ENCODE assay signal across 1 cellular context in the genomic region with DNA sequence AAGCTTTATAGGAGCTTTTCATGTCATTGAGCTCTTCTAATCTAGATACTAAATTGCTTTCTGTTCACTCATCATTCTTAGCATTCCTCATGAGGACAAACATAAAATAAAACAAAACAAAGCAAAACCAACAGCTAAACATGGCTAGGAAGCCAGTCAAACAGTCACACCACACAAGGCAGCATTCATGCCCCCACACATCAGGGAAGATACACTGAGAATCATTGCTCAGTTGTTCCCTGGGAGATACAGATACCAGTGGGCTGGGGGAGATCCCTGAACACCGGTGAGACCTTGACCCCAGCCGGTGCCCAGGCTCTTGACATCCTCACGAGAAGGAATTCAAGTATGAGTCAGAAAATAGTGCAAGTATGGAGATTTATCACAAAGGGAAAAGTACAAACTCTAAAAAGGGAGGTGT.
A peak's percentile ranks its signal among the peaks of the same experiment; 100 is the strongest.
TF ChIP-seq lines count a peak whose summit lies in the region.

No MANE protein-coding gene starts in this region.

TF ChIP-seq in HepG2, 621 proteins besides CTCF, POLR2A, EP300 and RAD21 (continued from another document and continues in another):
- TF ChIP-seq, protein P1, sequence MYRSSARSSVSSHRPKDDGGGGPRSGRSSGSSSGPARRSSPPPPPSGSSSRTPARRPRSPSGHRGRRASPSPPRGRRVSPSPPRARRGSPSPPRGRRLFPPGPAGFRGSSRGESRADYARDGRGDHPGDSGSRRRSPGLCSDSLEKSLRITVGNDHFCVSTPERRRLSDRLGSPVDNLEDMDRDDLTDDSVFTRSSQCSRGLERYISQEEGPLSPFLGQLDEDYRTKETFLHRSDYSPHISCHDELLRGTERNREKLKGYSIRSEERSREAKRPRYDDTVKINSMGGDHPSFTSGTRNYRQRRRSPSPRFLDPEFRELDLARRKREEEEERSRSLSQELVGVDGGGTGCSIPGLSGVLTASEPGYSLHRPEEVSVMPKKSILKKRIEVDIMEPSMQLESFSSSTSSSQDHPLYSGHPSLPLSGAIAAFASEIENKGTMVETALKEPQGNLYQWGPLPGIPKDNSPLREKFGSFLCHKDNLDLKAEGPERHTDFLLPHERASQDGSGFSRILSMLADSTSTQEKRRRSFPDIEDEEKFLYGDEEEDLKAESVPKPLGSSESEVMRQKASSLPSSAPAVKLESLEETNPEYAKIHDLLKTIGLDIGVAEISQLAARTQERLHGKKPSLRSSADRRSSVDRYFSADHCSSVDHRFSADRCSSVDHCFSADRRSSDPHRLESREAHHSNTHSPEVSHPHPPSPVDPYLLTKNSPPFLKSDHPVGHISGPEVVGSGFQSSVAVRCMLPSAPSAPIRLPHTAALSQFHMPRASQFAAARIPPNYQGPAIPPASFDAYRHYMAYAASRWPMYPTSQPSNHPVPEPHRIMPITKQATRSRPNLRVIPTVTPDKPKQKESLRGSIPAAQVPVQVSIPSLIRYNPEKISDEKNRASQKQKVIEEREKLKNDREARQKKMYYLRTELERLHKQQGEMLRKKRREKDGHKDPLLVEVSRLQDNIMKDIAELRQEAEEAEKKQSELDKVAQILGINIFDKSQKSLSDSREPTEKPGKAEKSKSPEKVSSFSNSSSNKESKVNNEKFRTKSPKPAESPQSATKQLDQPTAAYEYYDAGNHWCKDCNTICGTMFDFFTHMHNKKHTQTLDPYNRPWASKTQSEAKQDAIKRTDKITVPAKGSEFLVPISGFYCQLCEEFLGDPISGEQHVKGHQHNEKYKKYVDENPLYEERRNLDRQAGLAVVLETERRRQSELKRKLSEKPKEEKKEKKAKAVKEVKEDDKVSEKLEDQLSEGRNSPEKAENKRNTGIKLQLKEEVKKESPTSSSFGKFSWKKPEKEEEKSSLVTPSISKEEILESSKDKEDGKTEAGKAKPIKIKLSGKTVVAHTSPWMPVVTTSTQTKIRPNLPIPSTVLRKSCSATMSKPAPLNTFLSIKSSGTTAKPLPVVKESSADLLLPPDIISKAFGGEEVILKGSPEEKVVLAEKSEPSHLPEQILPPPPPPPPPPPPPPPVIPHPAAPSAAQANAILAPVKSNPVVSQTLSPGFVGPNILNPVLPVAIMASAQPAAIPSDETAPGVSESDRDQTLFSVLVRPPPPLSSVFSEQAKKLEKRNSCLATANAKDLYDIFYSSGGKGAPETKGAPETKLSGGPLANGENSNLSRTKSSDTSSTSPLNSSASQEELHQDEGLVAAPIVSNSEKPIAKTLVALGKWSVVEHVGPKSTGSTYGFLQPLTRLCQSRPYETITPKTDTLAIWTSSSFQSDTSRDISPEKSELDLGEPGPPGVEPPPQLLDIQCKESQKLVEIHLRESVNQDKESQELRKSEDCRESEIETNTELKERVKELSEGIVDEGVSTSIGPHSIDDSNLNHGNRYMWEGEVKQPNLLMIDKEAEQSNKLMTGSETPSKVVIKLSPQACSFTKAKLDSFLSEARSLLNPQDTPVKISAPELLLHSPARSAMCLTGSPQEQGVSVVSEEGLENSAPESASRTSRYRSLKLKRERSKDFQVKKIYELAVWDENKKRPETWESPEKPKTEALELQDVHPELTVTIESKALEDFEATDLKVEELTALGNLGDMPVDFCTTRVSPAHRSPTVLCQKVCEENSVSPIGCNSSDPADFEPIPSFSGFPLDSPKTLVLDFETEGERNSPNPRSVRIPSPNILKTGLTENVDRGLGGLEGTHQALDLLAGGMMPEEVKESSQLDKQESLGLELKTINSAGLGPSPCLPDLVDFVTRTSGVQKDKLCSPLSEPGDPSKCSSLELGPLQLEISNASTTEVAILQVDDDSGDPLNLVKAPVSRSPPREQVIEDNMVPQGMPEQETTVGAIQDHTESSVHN (CRISPR knock-in tag; IDR thresholded peaks at IDR 0.05) = no peak
- TF ChIP-seq ZNF441 (CRISPR knock-in tag; IDR thresholded peaks at IDR 0.05; ENCODE audit: borderline replicate concordance) = peak; percentile 39; the same call in 1 of the 2 replicates
- peak; percentile 85 for TF ChIP-seq RARA (CRISPR knock-in tag; IDR thresholded peaks at IDR 0.05)
- TF ChIP-seq ZNF12 (CRISPR knock-in tag; IDR thresholded peaks at IDR 0.05) = no peak; the same call in 1 of the 2 replicates
- no peak for TF ChIP-seq TP53 (CRISPR knock-in tag; conservative IDR thresholded peaks at IDR 0.05)
- TF ChIP-seq SMARCE1 (IDR thresholded peaks at IDR 0.05; ENCODE audit: borderline replicate concordance) = no peak
- TF ChIP-seq, protein P2, sequence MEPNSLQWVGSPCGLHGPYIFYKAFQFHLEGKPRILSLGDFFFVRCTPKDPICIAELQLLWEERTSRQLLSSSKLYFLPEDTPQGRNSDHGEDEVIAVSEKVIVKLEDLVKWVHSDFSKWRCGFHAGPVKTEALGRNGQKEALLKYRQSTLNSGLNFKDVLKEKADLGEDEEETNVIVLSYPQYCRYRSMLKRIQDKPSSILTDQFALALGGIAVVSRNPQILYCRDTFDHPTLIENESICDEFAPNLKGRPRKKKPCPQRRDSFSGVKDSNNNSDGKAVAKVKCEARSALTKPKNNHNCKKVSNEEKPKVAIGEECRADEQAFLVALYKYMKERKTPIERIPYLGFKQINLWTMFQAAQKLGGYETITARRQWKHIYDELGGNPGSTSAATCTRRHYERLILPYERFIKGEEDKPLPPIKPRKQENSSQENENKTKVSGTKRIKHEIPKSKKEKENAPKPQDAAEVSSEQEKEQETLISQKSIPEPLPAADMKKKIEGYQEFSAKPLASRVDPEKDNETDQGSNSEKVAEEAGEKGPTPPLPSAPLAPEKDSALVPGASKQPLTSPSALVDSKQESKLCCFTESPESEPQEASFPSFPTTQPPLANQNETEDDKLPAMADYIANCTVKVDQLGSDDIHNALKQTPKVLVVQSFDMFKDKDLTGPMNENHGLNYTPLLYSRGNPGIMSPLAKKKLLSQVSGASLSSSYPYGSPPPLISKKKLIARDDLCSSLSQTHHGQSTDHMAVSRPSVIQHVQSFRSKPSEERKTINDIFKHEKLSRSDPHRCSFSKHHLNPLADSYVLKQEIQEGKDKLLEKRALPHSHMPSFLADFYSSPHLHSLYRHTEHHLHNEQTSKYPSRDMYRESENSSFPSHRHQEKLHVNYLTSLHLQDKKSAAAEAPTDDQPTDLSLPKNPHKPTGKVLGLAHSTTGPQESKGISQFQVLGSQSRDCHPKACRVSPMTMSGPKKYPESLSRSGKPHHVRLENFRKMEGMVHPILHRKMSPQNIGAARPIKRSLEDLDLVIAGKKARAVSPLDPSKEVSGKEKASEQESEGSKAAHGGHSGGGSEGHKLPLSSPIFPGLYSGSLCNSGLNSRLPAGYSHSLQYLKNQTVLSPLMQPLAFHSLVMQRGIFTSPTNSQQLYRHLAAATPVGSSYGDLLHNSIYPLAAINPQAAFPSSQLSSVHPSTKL (CRISPR knock-in tag; IDR thresholded peaks at IDR 0.05) = peak; percentile 84
- no peak for TF ChIP-seq ZFP41 (CRISPR knock-in tag; IDR thresholded peaks at IDR 0.05; ENCODE audit: borderline replicate concordance)
- TF ChIP-seq, protein P3, sequence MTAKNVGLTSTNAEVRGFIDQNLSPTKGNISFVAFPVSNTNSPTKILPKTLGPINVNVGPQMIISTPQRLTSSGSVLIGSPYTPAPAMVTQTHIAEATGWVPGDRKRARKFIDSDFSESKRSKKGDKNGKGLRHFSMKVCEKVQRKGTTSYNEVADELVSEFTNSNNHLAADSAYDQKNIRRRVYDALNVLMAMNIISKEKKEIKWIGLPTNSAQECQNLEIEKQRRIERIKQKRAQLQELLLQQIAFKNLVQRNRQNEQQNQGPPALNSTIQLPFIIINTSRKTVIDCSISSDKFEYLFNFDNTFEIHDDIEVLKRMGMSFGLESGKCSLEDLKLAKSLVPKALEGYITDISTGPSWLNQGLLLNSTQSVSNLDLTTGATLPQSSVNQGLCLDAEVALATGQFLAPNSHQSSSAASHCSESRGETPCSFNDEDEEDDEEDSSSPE (CRISPR knock-in tag; IDR thresholded peaks at IDR 0.05) = no peak
- no peak for TF ChIP-seq ZNF703 (CRISPR knock-in tag; IDR thresholded peaks at IDR 0.05; ENCODE audit: borderline replicate concordance)
- TF ChIP-seq, protein P4, sequence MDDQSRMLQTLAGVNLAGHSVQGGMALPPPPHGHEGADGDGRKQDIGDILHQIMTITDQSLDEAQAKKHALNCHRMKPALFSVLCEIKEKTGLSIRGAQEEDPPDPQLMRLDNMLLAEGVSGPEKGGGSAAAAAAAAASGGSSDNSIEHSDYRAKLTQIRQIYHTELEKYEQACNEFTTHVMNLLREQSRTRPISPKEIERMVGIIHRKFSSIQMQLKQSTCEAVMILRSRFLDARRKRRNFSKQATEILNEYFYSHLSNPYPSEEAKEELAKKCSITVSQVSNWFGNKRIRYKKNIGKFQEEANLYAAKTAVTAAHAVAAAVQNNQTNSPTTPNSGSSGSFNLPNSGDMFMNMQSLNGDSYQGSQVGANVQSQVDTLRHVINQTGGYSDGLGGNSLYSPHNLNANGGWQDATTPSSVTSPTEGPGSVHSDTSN (CRISPR knock-in tag; IDR thresholded peaks at IDR 0.05; ENCODE audit: borderline replicate concordance) = no peak
- TF ChIP-seq, protein P5, sequence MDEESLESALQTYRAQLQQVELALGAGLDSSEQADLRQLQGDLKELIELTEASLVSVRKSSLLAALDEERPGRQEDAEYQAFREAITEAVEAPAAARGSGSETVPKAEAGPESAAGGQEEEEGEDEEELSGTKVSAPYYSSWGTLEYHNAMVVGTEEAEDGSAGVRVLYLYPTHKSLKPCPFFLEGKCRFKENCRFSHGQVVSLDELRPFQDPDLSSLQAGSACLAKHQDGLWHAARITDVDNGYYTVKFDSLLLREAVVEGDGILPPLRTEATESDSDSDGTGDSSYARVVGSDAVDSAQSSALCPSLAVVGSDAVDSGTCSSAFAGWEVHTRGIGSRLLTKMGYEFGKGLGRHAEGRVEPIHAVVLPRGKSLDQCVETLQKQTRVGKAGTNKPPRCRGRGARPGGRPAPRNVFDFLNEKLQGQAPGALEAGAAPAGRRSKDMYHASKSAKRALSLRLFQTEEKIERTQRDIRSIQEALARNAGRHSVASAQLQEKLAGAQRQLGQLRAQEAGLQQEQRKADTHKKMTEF (CRISPR knock-in tag; IDR thresholded peaks at IDR 0.05) = 0 out of 2 replicates have a peak, but pooled peaks have one; percentile 27
- TF ChIP-seq NR2F1 (CRISPR knock-in tag; IDR thresholded peaks at IDR 0.05) = peak; percentile 71 to 79; a peak in 3 of 4 replicates
- TF ChIP-seq ZFP36 (IDR thresholded peaks at IDR 0.05; ENCODE audit: borderline replicate concordance, low read depth, low read length, partially characterized antibody) = no peak
- TF ChIP-seq, protein P6, sequence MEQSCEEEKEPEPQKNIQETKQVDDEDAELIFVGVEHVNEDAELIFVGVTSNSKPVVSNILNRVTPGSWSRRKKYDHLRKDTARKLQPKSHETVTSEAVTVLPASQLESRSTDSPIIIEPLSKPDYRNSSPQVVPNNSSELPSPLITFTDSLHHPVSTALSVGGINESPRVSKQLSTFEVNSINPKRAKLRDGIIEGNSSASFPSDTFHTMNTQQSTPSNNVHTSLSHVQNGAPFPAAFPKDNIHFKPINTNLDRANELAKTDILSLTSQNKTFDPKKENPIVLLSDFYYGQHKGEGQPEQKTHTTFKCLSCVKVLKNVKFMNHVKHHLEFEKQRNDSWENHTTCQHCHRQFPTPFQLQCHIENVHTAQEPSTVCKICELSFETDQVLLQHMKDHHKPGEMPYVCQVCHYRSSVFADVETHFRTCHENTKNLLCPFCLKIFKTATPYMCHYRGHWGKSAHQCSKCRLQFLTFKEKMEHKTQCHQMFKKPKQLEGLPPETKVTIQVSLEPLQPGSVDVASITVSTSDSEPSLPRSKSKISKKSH (CRISPR knock-in tag; IDR thresholded peaks at IDR 0.05; ENCODE audit: borderline replicate concordance) = no peak
- TF ChIP-seq, protein P7, sequence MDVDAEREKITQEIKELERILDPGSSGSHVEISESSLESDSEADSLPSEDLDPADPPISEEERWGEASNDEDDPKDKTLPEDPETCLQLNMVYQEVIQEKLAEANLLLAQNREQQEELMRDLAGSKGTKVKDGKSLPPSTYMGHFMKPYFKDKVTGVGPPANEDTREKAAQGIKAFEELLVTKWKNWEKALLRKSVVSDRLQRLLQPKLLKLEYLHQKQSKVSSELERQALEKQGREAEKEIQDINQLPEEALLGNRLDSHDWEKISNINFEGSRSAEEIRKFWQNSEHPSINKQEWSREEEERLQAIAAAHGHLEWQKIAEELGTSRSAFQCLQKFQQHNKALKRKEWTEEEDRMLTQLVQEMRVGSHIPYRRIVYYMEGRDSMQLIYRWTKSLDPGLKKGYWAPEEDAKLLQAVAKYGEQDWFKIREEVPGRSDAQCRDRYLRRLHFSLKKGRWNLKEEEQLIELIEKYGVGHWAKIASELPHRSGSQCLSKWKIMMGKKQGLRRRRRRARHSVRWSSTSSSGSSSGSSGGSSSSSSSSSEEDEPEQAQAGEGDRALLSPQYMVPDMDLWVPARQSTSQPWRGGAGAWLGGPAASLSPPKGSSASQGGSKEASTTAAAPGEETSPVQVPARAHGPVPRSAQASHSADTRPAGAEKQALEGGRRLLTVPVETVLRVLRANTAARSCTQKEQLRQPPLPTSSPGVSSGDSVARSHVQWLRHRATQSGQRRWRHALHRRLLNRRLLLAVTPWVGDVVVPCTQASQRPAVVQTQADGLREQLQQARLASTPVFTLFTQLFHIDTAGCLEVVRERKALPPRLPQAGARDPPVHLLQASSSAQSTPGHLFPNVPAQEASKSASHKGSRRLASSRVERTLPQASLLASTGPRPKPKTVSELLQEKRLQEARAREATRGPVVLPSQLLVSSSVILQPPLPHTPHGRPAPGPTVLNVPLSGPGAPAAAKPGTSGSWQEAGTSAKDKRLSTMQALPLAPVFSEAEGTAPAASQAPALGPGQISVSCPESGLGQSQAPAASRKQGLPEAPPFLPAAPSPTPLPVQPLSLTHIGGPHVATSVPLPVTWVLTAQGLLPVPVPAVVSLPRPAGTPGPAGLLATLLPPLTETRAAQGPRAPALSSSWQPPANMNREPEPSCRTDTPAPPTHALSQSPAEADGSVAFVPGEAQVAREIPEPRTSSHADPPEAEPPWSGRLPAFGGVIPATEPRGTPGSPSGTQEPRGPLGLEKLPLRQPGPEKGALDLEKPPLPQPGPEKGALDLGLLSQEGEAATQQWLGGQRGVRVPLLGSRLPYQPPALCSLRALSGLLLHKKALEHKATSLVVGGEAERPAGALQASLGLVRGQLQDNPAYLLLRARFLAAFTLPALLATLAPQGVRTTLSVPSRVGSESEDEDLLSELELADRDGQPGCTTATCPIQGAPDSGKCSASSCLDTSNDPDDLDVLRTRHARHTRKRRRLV (CRISPR knock-in tag; IDR thresholded peaks at IDR 0.05) = no peak
- no peak for TF ChIP-seq ZNF33B (CRISPR knock-in tag; IDR thresholded peaks at IDR 0.05)
